20 cellular contexts compared by ENCODE assay signal in genomic region chr7:13518738-13519137, GRCh38.
DNase-seq lines count a peak whose midpoint lies in the region; FAIRE-seq and TF ChIP-seq lines count a peak whose summit lies in the region.
"Had no signal": no experiment of that assay in that cellular context is flagged by ENCODE, and none has a peak within 500 bp of the region (broad histone marks: within the 10 kb centered on the region; RNA-seq: fewer than 3 reads in every experiment).

No MANE protein-coding gene starts in this region.

- TF ChIP-seq CTCF in kidney (IDR thresholded peaks at IDR 0.05; ENCODE audit: borderline replicate concordance, extremely low read depth, insufficient read depth) (no peak), neural progenitor cell (IDR thresholded peaks at IDR 0.05) (no peak), GM10266 (IDR thresholded peaks at IDR 0.05; ENCODE audit: control insufficient read depth, insufficient read depth, low read depth, missing control alignments) (no peak)

- H3K27me3 ChIP-seq in neural progenitor cell, result no peaks in the 10 kb centered on the region

- H2AFZ ChIP-seq in neural progenitor cell (replicated peaks), result no peak overlapping the region
- H2AFZ ChIP-seq: GM23248 had no signal

- intact Hi-C loops in kidney (cut with DNase I), result no loop called here

- no peak overlapping the region for H3K4me3 Mint-ChIP-seq in neural progenitor cell
- H3K4me3 Mint-ChIP-seq: CD4-positive, alpha-beta memory T cell had no signal

- H3K27ac ChIP-seq in kidney (ENCODE audit: low read depth in 2 of 2, low read length in 2 of 2) (no peak overlapping the region), neural progenitor cell (no peak overlapping the region)
- H3K27ac ChIP-seq: GM23248 had no signal

- FAIRE-seq in kidney (lab: Jason Lieb, UNC), result peak; percentile 46
- FAIRE-seq: GM12878, GM19239, H1 had no signal

- H3K4me1 Mint-ChIP-seq in neural progenitor cell, result peaks cover 4% of the 10 kb centered on the region
- H3K4me1 Mint-ChIP-seq: CD4-positive, alpha-beta memory T cell had no signal

- no peaks in the 10 kb centered on the region for H3K4me1 ChIP-seq in kidney (ENCODE audit: control insufficient read depth in 1 of 2, insufficient read depth in 1 of 2, low read depth in 1 of 2, low read length in 2 of 2)
- H3K4me1 ChIP-seq in neural progenitor cell, result no peaks in the 10 kb centered on the region

- H3F3A ChIP-seq in neural progenitor cell (ENCODE audit: low read depth), result no peaks in the 10 kb centered on the region

- H3K27me3 Mint-ChIP-seq in neural progenitor cell (ENCODE audit: insufficient read depth, low read depth), result no peaks in the 10 kb centered on the region

- no peak overlapping the region for H3K9ac ChIP-seq in kidney (ENCODE audit: low read length in 2 of 2)
- no peak overlapping the region for H3K9ac ChIP-seq in neural progenitor cell
- H3K9ac ChIP-seq: GM23248 had no signal

- no peaks in the 10 kb centered on the region for H3K79me2 ChIP-seq in neural progenitor cell (ENCODE audit: low read depth)

- no peaks in the 10 kb centered on the region for H3K36me3 Mint-ChIP-seq in neural progenitor cell
- H3K36me3 Mint-ChIP-seq: CD4-positive, alpha-beta memory T cell had no signal

- H3K9me3 ChIP-seq in kidney (ENCODE audit: control insufficient read depth in 1 of 2, low read length in 2 of 2) (no peaks in the 10 kb centered on the region), neural progenitor cell (ENCODE audit: low read depth) (no peaks in the 10 kb centered on the region)

- H3K27ac Mint-ChIP-seq in neural progenitor cell, result no peak overlapping the region
- H3K27ac Mint-ChIP-seq: CD4-positive, alpha-beta memory T cell had no signal

- H3K36me3 ChIP-seq in kidney (ENCODE audit: control insufficient read depth in 1 of 2, insufficient read depth in 2 of 2, low read length in 2 of 2) (no peaks in the 10 kb centered on the region), neural progenitor cell (no peaks in the 10 kb centered on the region)

- DNase-seq in SIG-M5 treated with dmso at 0.1 percent for 504 hours (lab: John Stamatoyannopoulos, UW; ENCODE audit: unreplicated experiment), result peak; percentile 21
- DNase-seq in SIG-M5 (lab: John Stamatoyannopoulos, UW), result no peak
- DNase-seq in amniotic epithelial cell (ENCODE audit: low read depth), result peak; percentile 14
- no peak for DNase-seq in kidney
- DNase-seq in effector CD4-positive, alpha-beta T cell, result no peak
- DNase-seq in neural progenitor cell (ENCODE audit: low spot score), result no peak
- DNase-seq in GM10266 (ENCODE audit: extremely low spot score), result no peak
- DNase-seq: 8988T; C1 segment of cervical spinal cord; Calu3; CD4-positive, alpha-beta memory T cell; COR-L47; DMS53; DMS79 treated with DMSO at 0.1 percent for 48 hours; GM23248; H7; HCEC 1CT had no signal

- H3K4me2 ChIP-seq in neural progenitor cell, result no peak overlapping the region

- no peak overlapping the region for H3K4me3 ChIP-seq in kidney (ENCODE audit: low read length in 2 of 2)
- no peak overlapping the region for H3K4me3 ChIP-seq in neural progenitor cell
- H3K4me3 ChIP-seq: GM12878, GM23248 had no signal

- H4K20me1 ChIP-seq in neural progenitor cell (ENCODE audit: low read depth), result no peaks in the 10 kb centered on the region

- no peaks in the 10 kb centered on the region for H3K9me3 Mint-ChIP-seq in neural progenitor cell

Comparison
In these comparisons a context has a peak if more than half of its experiments do, and no peak if none do; other contexts are left out.
1. DNase-seq: peak in SIG-M5 treated with dmso at 0.1 percent for 504 hours (single experiment) and amniotic epithelial cell (single experiment); none in SIG-M5 (single experiment), kidney (single experiment), effector CD4-positive, alpha-beta T cell (single experiment), neural progenitor cell (single experiment) and GM10266 (single experiment).